Comparison of ENCODE assay signal across 27 cellular contexts in the genomic region with DNA sequence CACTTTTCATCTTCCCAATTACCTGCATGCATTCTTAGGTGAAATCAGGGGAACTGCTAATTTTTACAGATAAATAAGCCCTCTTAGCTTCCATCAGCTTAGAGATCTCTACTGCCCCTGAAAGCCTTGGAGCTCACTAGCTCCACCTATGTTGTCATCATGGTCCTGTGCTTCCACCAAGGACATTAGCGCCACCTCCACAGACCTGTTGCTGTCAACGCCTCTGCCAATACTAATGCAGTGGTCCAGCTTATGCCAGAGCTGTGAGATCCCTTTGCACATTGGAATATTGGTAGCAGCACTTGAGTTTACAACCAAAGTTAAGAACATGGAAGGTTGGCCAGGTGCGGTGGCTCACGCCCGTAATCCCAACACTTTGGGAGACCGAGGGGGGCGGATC. TPM values are rescaled to one million over a fixed set of nuclear protein-coding genes. Genes with fewer than 3 reads are reported as not detected.
DNase-seq lines count a peak whose midpoint lies in the region; ATAC-seq, FAIRE-seq and TF ChIP-seq lines count a peak whose summit lies in the region.
"Had no signal": no experiment of that assay in that cellular context is flagged by ENCODE, and none has a peak within 500 bp of the region (broad histone marks: within the 10 kb centered on the region; RNA-seq: fewer than 3 reads in every experiment).

No MANE protein-coding gene starts in this region.

- no peak for TF ChIP-seq POLR2A in H1 (IDR thresholded peaks at IDR 0.05; ENCODE audit: control extremely low read depth in 1 of 2, low read depth in 2 of 2, low read length in 2 of 2)

- no peak overlapping the region for H3K27ac ChIP-seq in H1 (ENCODE audit: low read depth, low read length)
- H3K27ac ChIP-seq: ascending aorta, neutrophil had no signal

- no peak overlapping the region for H2BK12ac ChIP-seq in H1 (ENCODE audit: low read depth, low read length)

- TF ChIP-seq RAD21 in H1 (IDR thresholded peaks at IDR 0.05 in 1 of 2, conservative IDR thresholded peaks at IDR 0.05 in 1 of 2; ENCODE audit: low read depth in 2 of 2, low read length in 2 of 2), result peak; percentile 9 to 42; a peak in 3 of 4 replicates

- H3K27me3 ChIP-seq in BE2C (peaks cover 27% of the 10 kb centered on the region), H1 (replicated peaks in 1 of 4; ENCODE audit: control insufficient read depth in 3 of 4, extremely low read depth in 1 of 4, insufficient read depth in 3 of 4, low read length in 3 of 4) (no peaks in the 10 kb centered on the region)
- H3K27me3 ChIP-seq: ascending aorta had no signal

- CTCF ChIA-PET in H1 (lab: Charles Lee; ENCODE audit: partially characterized antibody), result interaction anchor here (0.7 to 5.4 kb wide), 26 partner anchors 10 to 631 kb away, joined by 3 to 76 read pairs (median 3); no protein-coding TSS in a partner anchor

- TF ChIP-seq CTCF in BE2C (IDR thresholded peaks at IDR 0.05; ENCODE audit: low read depth, low read length) (peak; percentile 28; the same call in 1 of the 2 replicates), GM12875 (IDR thresholded peaks at IDR 0.05; ENCODE audit: borderline replicate concordance, insufficient read depth, low read depth, low read length) (0 out of 2 replicates have a peak, but pooled peaks have one; percentile 21), H1 (IDR thresholded peaks at IDR 0.05; ENCODE audit: control extremely low read depth in 1 of 3, insufficient read depth in 1 of 3, low read depth in 1 of 3, low read length in 3 of 3) (peak; percentile 49 to 73 (median 71))

- no peak overlapping the region for H3K4ac ChIP-seq in H1 (replicated peaks; ENCODE audit: insufficient read length, low read depth, low read length)

- H3K56ac ChIP-seq in H1 (replicated peaks; ENCODE audit: insufficient read length, low read depth, low read length), result no peak overlapping the region

- H3K9ac ChIP-seq in H1 (replicated peaks in 1 of 4; ENCODE audit: extremely low read depth in 1 of 4, low read depth in 3 of 4, low read length in 3 of 4), result no peak overlapping the region
- H3K9ac ChIP-seq: SK-N-SH had no signal

- H2BK120ac ChIP-seq in H1 (replicated peaks; ENCODE audit: low read depth, low read length), result no peak overlapping the region

- no peak overlapping the region for H2BK20ac ChIP-seq in H1 (ENCODE audit: low read length)

- H3K4me2 ChIP-seq in H1 (ENCODE audit: insufficient read depth in 1 of 2, low read depth in 2 of 2, low read length in 2 of 2), result no peak overlapping the region
- H3K4me2 ChIP-seq: SK-N-SH had no signal

- H2BK15ac ChIP-seq in H1 (ENCODE audit: low read length), result 0 out of 2 replicates have a peak overlapping the region, but pooled peaks have one; percentile 36

- TF ChIP-seq EP300 in H1 (IDR thresholded peaks at IDR 0.05; ENCODE audit: borderline replicate concordance in 1 of 2, low read depth in 2 of 2, low read length in 2 of 2), result no peak

- H3K4me1 ChIP-seq in BE2C, result no peaks in the 10 kb centered on the region
- H3K4me1 ChIP-seq in H1 (replicated peaks in 1 of 4; ENCODE audit: control insufficient read depth in 3 of 4, insufficient read depth in 4 of 4, low read length in 3 of 4), result peaks cover 1 to 7% (median 5%) of the 10 kb centered on the region in 4 experiments; a peak in 6 of 7 replicates
- H3K4me1 ChIP-seq: ascending aorta had no signal

- H4K20me1 ChIP-seq in H1 (replicated peaks in 1 of 2; ENCODE audit: control insufficient read depth in 1 of 2, insufficient read depth in 2 of 2, low read length in 2 of 2), result no peaks in the 10 kb centered on the region

- H3K23ac ChIP-seq in H1 (ENCODE audit: insufficient read length), result no peak overlapping the region

- no peak overlapping the region for H4K91ac ChIP-seq in H1 (replicated peaks; ENCODE audit: insufficient read length, low read length)

- H3K9me3 ChIP-seq in BE2C (no peaks in the 10 kb centered on the region), H1 (ENCODE audit: insufficient read depth in 2 of 2, low read depth in 1 of 2, low read length in 1 of 2) (no peaks in the 10 kb centered on the region)
- H3K9me3 ChIP-seq: ascending aorta, neutrophil, SK-N-SH had no signal

- FAIRE-seq in H1 (lab: Jason Lieb, UNC), result peak; percentile 42
- FAIRE-seq: kidney, small intestine had no signal

- WGBS in H1 (ENCODE audit: extremely low coverage in 1 of 2, insufficient coverage in 1 of 2, insufficient read length in 1 of 2, insufficient replicate concordance in 2 of 2, low coverage in 1 of 2, low lambda C conversion rate in 2 of 2, missing lambda C conversion rate in 1 of 2), 2 experiments, result 91% methylated on average over 7 of the region's 7 CpGs; no CpG with 5 or more reads in 1 of the 2 experiments

- no peaks in the 10 kb centered on the region for H3K79me2 ChIP-seq in H1 (ENCODE audit: control insufficient read depth in 1 of 2, insufficient read depth in 2 of 2, low read length in 2 of 2)

- no peak overlapping the region for H3K4me3 ChIP-seq in BE2C (ENCODE audit: low read depth, low read length)
- H3K4me3 ChIP-seq in GM12875 (ENCODE audit: low read depth, low read length), result no peak overlapping the region
- no peak overlapping the region for H3K4me3 ChIP-seq in H1 (ENCODE audit: extremely low read depth in 1 of 4, insufficient read depth in 2 of 4, low read depth in 3 of 4, low read length in 4 of 4)
- H3K4me3 ChIP-seq: ascending aorta had no signal

- H2BK5ac ChIP-seq in H1 (ENCODE audit: low read depth, low read length), result no peak overlapping the region

- no peak for DNase-seq in BE2C
- peak; percentile 68 for DNase-seq in NCI-H69 (lab: John Stamatoyannopoulos, UW)
- no peak for DNase-seq in H1 (ENCODE audit: low read depth in 1 of 2, low spot score in 2 of 2)
- DNase-seq in SW480 (ENCODE audit: low spot score), result no peak
- DNase-seq in DMS114 treated with DMSO at 0.1 percent for 48 hours (lab: John Stamatoyannopoulos, UW; ENCODE audit: unreplicated experiment), result no peak
- DNase-seq: activated T-cell treated with anti-CD3 and anti-CD28 coated beads, Interleukin-2, amount 50 U/mL, for 72 hours; AML-193; COR-L47; erythroblast; foreskin melanocyte; GOT3; hypothalamus; kidney; NCI-H1417 treated with DMSO at 0.1 percent for 48 hours; NCI-H774; SK-N-SH; small intestine; stimulated activated CD4-positive, alpha-beta T cell treated with anti-CD3 and anti-CD28 coated beads, Interleukin-2, amount 100 ng/mL, for 48 hours; stimulated activated naive CD4-positive, alpha-beta T cell treated with Interleukin-2 at 50 U/mL for 16 hours; T1000 had no signal

- no peaks in the 10 kb centered on the region for H3K23me2 ChIP-seq in H1 (ENCODE audit: low read depth, low read length)

- no peak overlapping the region for H3K14ac ChIP-seq in H1 (ENCODE audit: insufficient read length)

- no peak overlapping the region for H3K18ac ChIP-seq in H1 (ENCODE audit: extremely low read depth, low read length)

- H2AFZ ChIP-seq in H1 (ENCODE audit: low read length), result no peak overlapping the region

- H3K36me3 ChIP-seq in BE2C, result no peaks in the 10 kb centered on the region
- no peaks in the 10 kb centered on the region for H3K36me3 ChIP-seq in H1 (ENCODE audit: control insufficient read depth in 2 of 4, insufficient read depth in 4 of 4, low read length in 3 of 4)
- H3K36me3 ChIP-seq: ascending aorta, neutrophil had no signal

- H3K79me1 ChIP-seq in H1 (ENCODE audit: low read depth, low read length), result no peaks in the 10 kb centered on the region

- H4K5ac ChIP-seq in H1 (ENCODE audit: insufficient read length, low read depth, low read length), result no peak overlapping the region

- no peak overlapping the region for H4K8ac ChIP-seq in H1 (ENCODE audit: extremely low read depth, insufficient read depth, low read length)

- no peak overlapping the region for H2AK5ac ChIP-seq in H1 (ENCODE audit: low read depth, low read length)

- POLR2A ChIA-PET in H1 (lab: Charles Lee; ENCODE audit: partially characterized antibody), result interaction anchor here (1.7 to 4.5 kb wide), 2 partner anchors 9 to 45 kb away, joined by 3 to 19 read pairs; a partner anchor contains a TSS

- no peak for ATAC-seq in GM21515 (IDR thresholded peaks at IDR 0.05; ENCODE audit: unreplicated experiment)
- ATAC-seq: activated T-cell treated with anti-CD3 and anti-CD28 coated beads, Interleukin-2, amount 50 U/mL, for 72 hours had no signal

TF ChIP-seq in H1, 55 proteins besides CTCF, POLR2A, EP300 and RAD21:
- TF ChIP-seq ASH2L (IDR thresholded peaks at IDR 0.05; ENCODE audit: low read length), result no peak
- 0 out of 2 replicates have a peak, but pooled peaks have one; percentile 42 for TF ChIP-seq CREB1 (IDR thresholded peaks at IDR 0.05)
- TF ChIP-seq RNF2 (IDR thresholded peaks at IDR 0.05; ENCODE audit: borderline replicate concordance, low read depth, low read length, missing control alignments, poor library complexity, severe bottlenecking), result no peak
- no peak for TF ChIP-seq KDM4A (IDR thresholded peaks at IDR 0.05; ENCODE audit: low read depth, low read length, severe bottlenecking)

RNA-seq across cellular contexts. Expression of a gene that starts 7.7 kb away (rescaled TPM):
- polyA plus RNA-seq in BE2C (2012; ENCODE audit: insufficient read depth, insufficient read length, low read depth), result not detected
- 8.6 and 10.6 TPM in 2 replicates for total RNA-seq in H1 (2021; fragmentation: NEBNext Ultra II Directional; extraction: Animal tissue kit (Norgen Biotek cat#: 25700))
- polyA plus RNA-seq in H1 (2011; rRNA removed), result 12.4 and 14.2 TPM in 2 replicates
- polyA plus RNA-seq in H1 (2011; cell fraction: cytosol; rRNA removed), result 8.7 TPM
- polyA plus RNA-seq in H1 (2011; cell fraction: nucleus; rRNA removed), result 9.1 TPM
- polyA plus RNA-seq in H1 (2012, experiment 1 of 2), result 5.7 to 7.5 TPM (median 6.5 TPM) in 4 replicates
- polyA plus RNA-seq in H1 (2012, experiment 2 of 2), result 9.7 TPM
- polyA plus RNA-seq in H1 (2013, experiment 1 of 2), result 14.1 TPM
- 14.8 TPM for polyA plus RNA-seq in H1 (2013, experiment 2 of 2)
- 1.3 and 3.0 TPM in 2 replicates for polyA minus RNA-seq in H1 (2011; rRNA and poly(A)+ RNA removed)
- polyA minus RNA-seq in H1 (2011; cell fraction: cytosol; rRNA and poly(A)+ RNA removed), result 3.2 TPM
- 9.2 TPM for polyA minus RNA-seq in H1 (2011; cell fraction: nucleus; rRNA and poly(A)+ RNA removed)
- total RNA-seq: activated CD8-positive, alpha-beta memory T cell treated with anti-CD3 and anti-CD28 coated beads for 36 hours; activated T-cell treated with anti-CD3 and anti-CD28 coated beads, Interleukin-2, amount 50 U/mL, for 72 hours; ascending aorta; kidney; lung microvascular endothelial cell; RPMI7951 had no signal
- polyA plus RNA-seq: SK-N-SH had no signal

Comparison
In these comparisons a context has a peak if more than half of its experiments do, and no peak if none do; other contexts are left out.
1. CTCF ChIP-seq: peak in every context shown above with its lines; median percentile 71 in H1; 28 in BE2C; 21 in GM12875.